In the genomic region with DNA sequence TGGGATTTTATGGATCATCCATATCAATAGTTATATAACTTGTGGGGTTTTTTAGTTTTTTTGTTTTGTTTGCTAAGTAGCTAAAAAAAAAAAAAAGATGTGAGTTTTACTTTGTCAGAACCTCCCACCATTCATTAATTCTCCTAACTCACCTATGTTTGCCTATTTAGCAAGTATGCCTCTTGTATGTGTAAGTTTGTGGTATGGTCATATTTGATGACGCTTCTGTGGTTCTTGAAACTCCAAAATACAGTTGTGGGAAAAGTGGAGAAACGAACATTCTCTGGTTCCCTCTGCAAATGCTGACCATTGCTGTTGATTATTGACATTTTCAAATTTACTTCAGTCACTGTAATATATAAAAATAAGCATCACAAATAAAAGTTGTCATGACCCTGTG, we compare ENCODE assay signal across 23 cellular contexts.
DNase-seq lines count a peak whose midpoint lies in the region; ATAC-seq and TF ChIP-seq lines count a peak whose summit lies in the region.
"Had no signal": no experiment of that assay in that cellular context is flagged by ENCODE, and none has a peak within 500 bp of the region (broad histone marks: within the 10 kb centered on the region; RNA-seq: fewer than 3 reads in every experiment).

No MANE protein-coding gene starts in this region.

- no peaks in the 10 kb centered on the region for H3K36me3 ChIP-seq in CD8-positive, alpha-beta memory T cell (ENCODE audit: insufficient read depth, low read length)
- H3K36me3 ChIP-seq in Loucy (ENCODE audit: insufficient read depth, low read length), result no peaks in the 10 kb centered on the region
- no peaks in the 10 kb centered on the region for H3K36me3 ChIP-seq in naive thymus-derived CD4-positive, alpha-beta T cell (ENCODE audit: control insufficient read depth in 2 of 3, insufficient read depth in 3 of 3, low read length in 3 of 3)
- H3K36me3 ChIP-seq: gastroesophageal sphincter, pancreas, SJCRH30 had no signal

- CTCF ChIA-PET in CD8-positive, alpha-beta memory T cell (lab: Charles Lee), result no interaction called here
- CTCF ChIA-PET in activated B cell treated with CpG ODN at 0.5 μM for 24 hours (lab: Charles Lee), result no interaction called here
- CTCF ChIA-PET in naive thymus-derived CD4-positive, alpha-beta T cell (lab: Charles Lee), result no interaction called here

- no peak overlapping the region for H3K4me3 ChIP-seq in CD8-positive, alpha-beta memory T cell (ENCODE audit: low read length)
- H3K4me3 ChIP-seq in Loucy (ENCODE audit: low read length, poor library complexity, severe bottlenecking), result peak overlapping the region; percentile 82
- no peak overlapping the region for H3K4me3 ChIP-seq in naive thymus-derived CD4-positive, alpha-beta T cell (ENCODE audit: low read length)
- H3K4me3 ChIP-seq: SJCRH30, testis had no signal

- intact Hi-C loops in activated B cell treated with CpG ODN at 0.5 μM for 24 hours (cut with micrococcal nuclease), result loop anchor here (5.0 to 10.0 kb wide), 4 partner anchors 56 to 268 kb away; no protein-coding TSS in a partner anchor
- intact Hi-C loops in naive thymus-derived CD4-positive, alpha-beta T cell (cut with micrococcal nuclease), result loop anchor here in 1 of 2 donors (1.0 to 5.0 kb wide), 2 partner anchors 7 to 64 kb away; no protein-coding TSS in a partner anchor

- H3K36me3 Mint-ChIP-seq in CD8-positive, alpha-beta memory T cell, result no peaks in the 10 kb centered on the region
- H3K36me3 Mint-ChIP-seq in activated B cell treated with CpG ODN at 0.5 μM for 24 hours (ENCODE audit: low read depth), result no peaks in the 10 kb centered on the region
- H3K36me3 Mint-ChIP-seq in naive thymus-derived CD4-positive, alpha-beta T cell, result no peaks in the 10 kb centered on the region
- H3K36me3 Mint-ChIP-seq: activated CD4-positive, alpha-beta memory T cell treated with anti-CD3 and anti-CD28 coated beads for 36 hours had no signal

- peaks cover 24 to 60% (median 41%) of the 10 kb centered on the region in 3 donors for H3K4me1 Mint-ChIP-seq in CD8-positive, alpha-beta memory T cell
- peaks cover 51% of the 10 kb centered on the region for H3K4me1 Mint-ChIP-seq in activated B cell treated with CpG ODN at 0.5 μM for 24 hours
- H3K4me1 Mint-ChIP-seq in naive thymus-derived CD4-positive, alpha-beta T cell, result peaks cover 12 to 69% (median 42%) of the 10 kb centered on the region in 7 donors

- H3K9me3 Mint-ChIP-seq in CD8-positive, alpha-beta memory T cell, result no peaks in the 10 kb centered on the region
- no peaks in the 10 kb centered on the region for H3K9me3 Mint-ChIP-seq in activated B cell treated with CpG ODN at 0.5 μM for 24 hours
- H3K9me3 Mint-ChIP-seq in naive thymus-derived CD4-positive, alpha-beta T cell, result no peaks in the 10 kb centered on the region
- H3K9me3 Mint-ChIP-seq: activated CD4-positive, alpha-beta memory T cell treated with anti-CD3 and anti-CD28 coated beads for 36 hours; stimulated activated naive B cell treated with anti-CD40 and anti-IgM and Interleukin-4, amounts not matched to agents 10 μg/mL and 1 μg/mL and 100 μg/mL, for 72 hours; T-helper 2 cell treated with Interferon-gamma antibody and Interleukin-4, amounts not matched to agents 5 μg/mL and 100 μg/mL, for 36 hours had no signal

- peak overlapping the region in 5 of 8 donors; percentile 29 to 96 (median 92) for H3K27ac Mint-ChIP-seq in CD8-positive, alpha-beta memory T cell
- peak overlapping the region; percentile 85 for H3K27ac Mint-ChIP-seq in activated B cell treated with CpG ODN at 0.5 μM for 24 hours
- H3K27ac Mint-ChIP-seq in naive thymus-derived CD4-positive, alpha-beta T cell, result peak overlapping the region in 8 of 9 donors; percentile 90 to 97 (median 94)
- H3K27ac Mint-ChIP-seq: activated CD4-positive, alpha-beta memory T cell treated with anti-CD3 and anti-CD28 coated beads for 36 hours; T-helper 2 cell treated with Interferon-gamma antibody and Interleukin-4, amounts not matched to agents 5 μg/mL and 100 μg/mL, for 36 hours had no signal

- DNase-seq in CD8-positive, alpha-beta memory T cell, result no peak
- DNase-seq in activated B cell treated with CpG ODN at 0.5 μM for 24 hours, result no peak
- DNase-seq in naive thymus-derived CD4-positive, alpha-beta T cell, result no peak
- no peak for DNase-seq in NCI-H1092 (lab: John Stamatoyannopoulos, UW)
- no peak for DNase-seq in activated naive CD4-positive, alpha-beta T cell treated with Interleukin-2 at 50 U/mL for 16 hours
- no peak for DNase-seq in NCI-H2196 (lab: John Stamatoyannopoulos, UW; ENCODE audit: unreplicated experiment)
- DNase-seq: activated CD4-positive, alpha-beta memory T cell treated with anti-CD3 and anti-CD28 coated beads for 36 hours; anterior cingulate cortex; caudate nucleus; DMS79; H7; Karpas-422; kidney; NCI-H146; NCI-H82; pancreas; SJCRH30; stimulated activated naive B cell treated with anti-CD40 and anti-IgM and Interleukin-4, amounts not matched to agents 10 μg/mL and 1 μg/mL and 100 μg/mL, for 72 hours; testis had no signal

- TF ChIP-seq CTCF in Loucy (conservative IDR thresholded peaks at IDR 0.05; ENCODE audit: low read length) (no peak), activated B cell treated with CpG ODN at 0.5 μM for 24 hours (IDR thresholded peaks at IDR 0.05) (no peak)

- H3F3A ChIP-seq in Loucy (ENCODE audit: low read depth), result no peaks in the 10 kb centered on the region

- ATAC-seq in activated B cell treated with CpG ODN at 0.5 μM for 24 hours (ENCODE audit: low read depth), result no peak
- no peak for ATAC-seq in naive thymus-derived CD4-positive, alpha-beta T cell
- ATAC-seq: gastroesophageal sphincter, sciatic nerve had no signal

- POLR2A ChIA-PET in CD8-positive, alpha-beta memory T cell (lab: Charles Lee), result interaction anchor here (1.2 kb wide), 1 partner anchor 75 kb away, joined by 3 read pairs; no protein-coding TSS in a partner anchor
- POLR2A ChIA-PET in activated B cell treated with CpG ODN at 0.5 μM for 24 hours (lab: Charles Lee), result interaction anchor here (0.5 to 1.2 kb wide), 4 partner anchors 18 to 226 kb away, joined by 3 to 5 read pairs (median 4); no protein-coding TSS in a partner anchor
- POLR2A ChIA-PET in naive thymus-derived CD4-positive, alpha-beta T cell (lab: Charles Lee), result interaction anchor here (0.7 to 2.1 kb wide), 3 partner anchors 74 to 563 kb away, joined by 3 to 8 read pairs (median 7); no protein-coding TSS in a partner anchor

- H3K4me1 ChIP-seq in CD8-positive, alpha-beta memory T cell (ENCODE audit: insufficient read depth, low read length), result peaks cover 16% of the 10 kb centered on the region
- H3K4me1 ChIP-seq in Loucy (ENCODE audit: insufficient read depth, low read length, poor library complexity, severe bottlenecking), result peaks cover 73% of the 10 kb centered on the region
- peaks cover 12 to 22% of the 10 kb centered on the region in 2 donors for H3K4me1 ChIP-seq in naive thymus-derived CD4-positive, alpha-beta T cell (ENCODE audit: control insufficient read depth in 2 of 2, insufficient read depth in 2 of 2, low read length in 2 of 2)
- H3K4me1 ChIP-seq: testis had no signal

- H4K20me1 ChIP-seq in Loucy (ENCODE audit: insufficient read depth, low read length, poor library complexity, severe bottlenecking), result no peaks in the 10 kb centered on the region

- H3K27me3 Mint-ChIP-seq in CD8-positive, alpha-beta memory T cell, result no peaks in the 10 kb centered on the region
- H3K27me3 Mint-ChIP-seq in activated B cell treated with CpG ODN at 0.5 μM for 24 hours, result no peaks in the 10 kb centered on the region
- peaks cover 0 to 6% (median 0%) of the 10 kb centered on the region in 5 donors for H3K27me3 Mint-ChIP-seq in naive thymus-derived CD4-positive, alpha-beta T cell
- H3K27me3 Mint-ChIP-seq: activated CD4-positive, alpha-beta memory T cell treated with anti-CD3 and anti-CD28 coated beads for 36 hours; stimulated activated naive B cell treated with anti-CD40 and anti-IgM and Interleukin-4, amounts not matched to agents 10 μg/mL and 1 μg/mL and 100 μg/mL, for 72 hours had no signal

- H3K4me3 Mint-ChIP-seq in CD8-positive, alpha-beta memory T cell, result peak overlapping the region in 5 of 7 donors; percentile 6 to 94 (median 15)
- no peak overlapping the region for H3K4me3 Mint-ChIP-seq in activated B cell treated with CpG ODN at 0.5 μM for 24 hours
- H3K4me3 Mint-ChIP-seq in naive thymus-derived CD4-positive, alpha-beta T cell, result peak overlapping the region in 7 of 10 donors; percentile 10 to 93 (median 87)

- H3K9me3 ChIP-seq in CD8-positive, alpha-beta memory T cell (ENCODE audit: low read length), result no peaks in the 10 kb centered on the region
- H3K9me3 ChIP-seq in Loucy (ENCODE audit: insufficient read depth, low read depth, low read length), result no peaks in the 10 kb centered on the region
- H3K9me3 ChIP-seq in naive thymus-derived CD4-positive, alpha-beta T cell (ENCODE audit: control insufficient read depth in 2 of 3, low read length in 3 of 3), result no peaks in the 10 kb centered on the region
- H3K9me3 ChIP-seq: gastroesophageal sphincter, pancreas, testis had no signal

- no peaks in the 10 kb centered on the region for H3K9me2 ChIP-seq in Loucy (replicated peaks; ENCODE audit: low read depth, low read length)

- H3K79me2 ChIP-seq in Loucy (ENCODE audit: insufficient read depth, low read length), result peaks cover 84% of the 10 kb centered on the region

- peak overlapping the region; percentile 72 for H3K9ac ChIP-seq in Loucy (ENCODE audit: low read depth, low read length, poor library complexity, severe bottlenecking)

- H3K4me2 ChIP-seq in Loucy (ENCODE audit: low read depth, low read length, poor library complexity, severe bottlenecking), result peak overlapping the region; percentile 92

- H3K27ac ChIP-seq in CD8-positive, alpha-beta memory T cell (ENCODE audit: low read depth, low read length), result no peak overlapping the region
- no peak overlapping the region for H3K27ac ChIP-seq in naive thymus-derived CD4-positive, alpha-beta T cell (ENCODE audit: low read depth, low read length)
- H3K27ac ChIP-seq: pancreas, SJCRH30, testis had no signal

- H2AFZ ChIP-seq in Loucy (ENCODE audit: low read length), result no peak overlapping the region

- no peaks in the 10 kb centered on the region for H3K27me3 ChIP-seq in CD8-positive, alpha-beta memory T cell (ENCODE audit: insufficient read depth, low read length, poor library complexity, severe bottlenecking)
- H3K27me3 ChIP-seq in Loucy (ENCODE audit: insufficient read depth, low read length, poor library complexity, severe bottlenecking), result no peaks in the 10 kb centered on the region
- no peaks in the 10 kb centered on the region for H3K27me3 ChIP-seq in naive thymus-derived CD4-positive, alpha-beta T cell (ENCODE audit: control insufficient read depth in 2 of 2, insufficient read depth in 2 of 2, low read length in 2 of 2)
- H3K27me3 ChIP-seq: gastroesophageal sphincter, pancreas, SJCRH30, testis had no signal
